ENCODE assay signal across 20 cellular contexts in genomic region chr17:36594626-36595401, GRCh38.
"Had no signal": no experiment of that assay in that cellular context is flagged by ENCODE, and none has a peak within 500 bp of the region (broad histone marks: within the 10 kb centered on the region; RNA-seq: fewer than 3 reads in every experiment).

No MANE protein-coding gene starts in this region.

- DNase-seq: activated CD4-positive, alpha-beta T cell treated with anti-CD3 and anti-CD28 coated beads, Interleukin-2, amount 10 ng/mL, durations not matched to agents 7 days and 5 days; activated CD8-positive, alpha-beta T cell treated with anti-CD3 and anti-CD28 coated beads for 36 hours; activated T-cell treated with anti-CD3 and anti-CD28 coated beads, Interleukin-2, amount 50 U/mL, for 24 hours; central memory CD4-positive, alpha-beta T cell; dermis blood vessel endothelial cell; effector memory CD4-positive, alpha-beta T cell; foreskin fibroblast; left ventricle myocardium inferior; mammary epithelial cell; midbrain; sigmoid colon; stimulated activated CD4-positive, alpha-beta T cell treated with anti-CD3 and anti-CD28 coated beads, Interleukin-4, amount 100 ng/mL, for 1 hour; stimulated activated naive CD4-positive, alpha-beta T cell; SW 1271; T-helper 17 cell had no signal

- H3K9me3 Mint-ChIP-seq: activated CD4-positive, alpha-beta T cell treated with anti-CD3 and anti-CD28 coated beads, Interleukin-2, amount 10 ng/mL, durations not matched to agents 7 days and 5 days; activated CD8-positive, alpha-beta T cell treated with anti-CD3 and anti-CD28 coated beads for 36 hours; activated T-cell treated with anti-CD3 and anti-CD28 coated beads, Interleukin-2, amount 50 U/mL, for 24 hours; activated T-helper 17 cell treated with anti-CD3 and anti-CD28 coated beads, Interleukin-2, amount 50 U/mL, for 72 hours had no signal

- H3K27ac Mint-ChIP-seq: activated CD4-positive, alpha-beta T cell treated with anti-CD3 and anti-CD28 coated beads, Interleukin-2, amount 10 ng/mL, durations not matched to agents 7 days and 5 days; activated CD8-positive, alpha-beta T cell treated with anti-CD3 and anti-CD28 coated beads for 36 hours; activated naive CD8-positive, alpha-beta T cell; activated T-cell treated with anti-CD3 and anti-CD28 coated beads, Interleukin-2, amount 50 U/mL, for 24 hours; activated T-helper 17 cell treated with anti-CD3 and anti-CD28 coated beads, Interleukin-2, amount 50 U/mL, for 72 hours; T-helper 17 cell had no signal

- ATAC-seq: activated CD8-positive, alpha-beta T cell treated with anti-CD3 and anti-CD28 coated beads for 36 hours; activated T-helper 17 cell treated with anti-CD3 and anti-CD28 coated beads, Interleukin-2, amount 50 U/mL, for 72 hours; T-helper 17 cell had no signal

- H3K27ac ChIP-seq: adrenal gland, left ventricle myocardium inferior, sigmoid colon, SK-N-MC, thoracic aorta had no signal

- H3K36me3 ChIP-seq: adrenal gland, thoracic aorta had no signal

- H3K27me3 Mint-ChIP-seq: activated CD4-positive, alpha-beta T cell treated with anti-CD3 and anti-CD28 coated beads, Interleukin-2, amount 10 ng/mL, durations not matched to agents 7 days and 5 days; activated CD8-positive, alpha-beta T cell treated with anti-CD3 and anti-CD28 coated beads for 36 hours; activated naive CD8-positive, alpha-beta T cell; activated T-cell treated with anti-CD3 and anti-CD28 coated beads, Interleukin-2, amount 50 U/mL, for 24 hours; activated T-helper 17 cell treated with anti-CD3 and anti-CD28 coated beads, Interleukin-2, amount 50 U/mL, for 72 hours; T-helper 17 cell had no signal

- H3K4me3 ChIP-seq: adrenal gland, left ventricle myocardium inferior, sigmoid colon, SK-N-MC, thoracic aorta had no signal

- H3K4me3 Mint-ChIP-seq: activated CD4-positive, alpha-beta T cell treated with anti-CD3 and anti-CD28 coated beads, Interleukin-2, amount 10 ng/mL, durations not matched to agents 7 days and 5 days; activated CD8-positive, alpha-beta T cell treated with anti-CD3 and anti-CD28 coated beads for 36 hours; activated naive CD8-positive, alpha-beta T cell; activated T-cell treated with anti-CD3 and anti-CD28 coated beads, Interleukin-2, amount 50 U/mL, for 24 hours had no signal

- H3K27me3 ChIP-seq: adrenal gland, sigmoid colon had no signal

- H3K9me3 ChIP-seq: adrenal gland, left ventricle myocardium inferior, sigmoid colon, thoracic aorta had no signal
